Comparison of ENCODE assay signal across 18 cellular contexts in the genomic region with DNA sequence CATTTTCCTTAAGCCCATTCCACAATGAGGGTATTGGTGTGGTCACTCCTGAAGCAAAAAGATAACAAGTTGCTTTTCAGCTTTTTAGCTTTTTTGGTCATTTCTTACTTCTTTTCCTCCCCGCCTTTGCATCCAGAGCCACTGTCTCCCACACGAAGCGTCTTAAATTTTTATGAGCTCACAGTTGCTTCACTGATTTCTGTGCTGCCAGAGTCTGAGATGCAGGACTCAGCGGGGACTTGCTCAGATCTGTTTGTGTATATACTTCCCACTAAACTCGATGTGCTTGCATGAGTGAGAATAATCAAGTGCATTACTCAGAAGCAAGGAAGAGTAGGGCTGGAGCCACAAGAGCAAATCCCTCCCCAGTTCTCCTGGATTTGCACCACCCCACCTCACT.
"Had no signal": no experiment of that assay in that cellular context is flagged by ENCODE, and none has a peak within 500 bp of the region (broad histone marks: within the 10 kb centered on the region; RNA-seq: fewer than 3 reads in every experiment).

No MANE protein-coding gene starts in this region.

- H3K9me3 ChIP-seq: colonic mucosa, gastrocnemius medialis, left lung, psoas muscle had no signal

- H3K27ac Mint-ChIP-seq: activated naive CD4-positive, alpha-beta T cell treated with anti-CD3 and anti-CD28 coated beads, Interleukin-2, amount 10 ng/mL, durations not matched to agents 7 days and 5 days; activated T-helper 17 cell treated with anti-CD3 and anti-CD28 coated beads, Interleukin-2, amount 50 U/mL, for 72 hours; memory B cell; nephron progenitor cell; stimulated activated effector memory CD8-positive, alpha-beta T cell treated with anti-CD3 and anti-CD28 coated beads, Interleukin-12 subunit alpha, Interleukin-12 subunit beta, amount 100 ng/mL, for 72 hours; T-cell had no signal

- H3K27me3 ChIP-seq: cardiac muscle cell, colonic mucosa, gastrocnemius medialis, left lung had no signal

- H3K4me3 ChIP-seq: cardiac muscle cell, colonic mucosa, gastrocnemius medialis, left lung, psoas muscle, SK-N-MC had no signal

- H3K36me3 Mint-ChIP-seq: activated naive CD4-positive, alpha-beta T cell treated with anti-CD3 and anti-CD28 coated beads, Interleukin-2, amount 10 ng/mL, durations not matched to agents 7 days and 5 days; memory B cell; stimulated activated effector memory CD8-positive, alpha-beta T cell treated with anti-CD3 and anti-CD28 coated beads, Interleukin-12 subunit alpha, Interleukin-12 subunit beta, amount 100 ng/mL, for 72 hours had no signal

- H3K27me3 Mint-ChIP-seq: activated naive CD4-positive, alpha-beta T cell treated with anti-CD3 and anti-CD28 coated beads, Interleukin-2, amount 10 ng/mL, durations not matched to agents 7 days and 5 days; activated T-helper 17 cell treated with anti-CD3 and anti-CD28 coated beads, Interleukin-2, amount 50 U/mL, for 72 hours had no signal

- ATAC-seq: activated CD4-positive, CD25-positive, alpha-beta regulatory T cell treated with anti-CD3 and anti-CD28 coated beads, Interleukin-2, amount 50 U/mL, for 24 hours; activated T-helper 17 cell treated with anti-CD3 and anti-CD28 coated beads, Interleukin-2, amount 50 U/mL, for 72 hours; gastrocnemius medialis; left lung; psoas muscle; sciatic nerve; stimulated activated effector memory CD8-positive, alpha-beta T cell treated with anti-CD3 and anti-CD28 coated beads, Interleukin-12 subunit alpha, Interleukin-12 subunit beta, amount 100 ng/mL, for 72 hours; T-cell had no signal

- FAIRE-seq: keratinocyte had no signal

- H3K4me3 Mint-ChIP-seq: activated naive CD4-positive, alpha-beta T cell treated with anti-CD3 and anti-CD28 coated beads, Interleukin-2, amount 10 ng/mL, durations not matched to agents 7 days and 5 days; activated T-helper 17 cell treated with anti-CD3 and anti-CD28 coated beads, Interleukin-2, amount 50 U/mL, for 72 hours; memory B cell; nephron progenitor cell; stimulated activated effector memory CD8-positive, alpha-beta T cell treated with anti-CD3 and anti-CD28 coated beads, Interleukin-12 subunit alpha, Interleukin-12 subunit beta, amount 100 ng/mL, for 72 hours; T-cell had no signal

- H3K36me3 ChIP-seq: cardiac muscle cell, colonic mucosa, gastrocnemius medialis, left lung had no signal

- H3K27ac ChIP-seq: cardiac muscle cell, colonic mucosa, gastrocnemius medialis, left lung, psoas muscle, SK-N-MC had no signal

- H3K4me1 ChIP-seq: colonic mucosa, gastrocnemius medialis, left lung, psoas muscle had no signal

- H3K9me3 Mint-ChIP-seq: activated naive CD4-positive, alpha-beta T cell treated with anti-CD3 and anti-CD28 coated beads, Interleukin-2, amount 10 ng/mL, durations not matched to agents 7 days and 5 days; activated T-helper 17 cell treated with anti-CD3 and anti-CD28 coated beads, Interleukin-2, amount 50 U/mL, for 72 hours; memory B cell; stimulated activated effector memory CD8-positive, alpha-beta T cell treated with anti-CD3 and anti-CD28 coated beads, Interleukin-12 subunit alpha, Interleukin-12 subunit beta, amount 100 ng/mL, for 72 hours; T-cell had no signal

- DNase-seq: activated naive CD4-positive, alpha-beta T cell treated with anti-CD3 and anti-CD28 coated beads, Interleukin-2, amount 10 ng/mL, durations not matched to agents 7 days and 5 days; colonic mucosa; gastrocnemius medialis; left lung; nephron progenitor cell; occipital lobe; psoas muscle; T-cell; T-helper 9 cell; trophoblast cell had no signal
